1 cellular context compared by ENCODE assay signal in genomic region chr11:2509481-2510001, GRCh38.
TF ChIP-seq lines count a peak whose summit lies in the region.

No MANE protein-coding gene starts in this region.

TF ChIP-seq in IMR-90, 13 proteins besides CTCF, POLR2A, EP300 and RAD21 (continued from another document):
- no peak for TF ChIP-seq NFE2L2 (IDR thresholded peaks at IDR 0.05; ENCODE audit: low read depth, low read length)
- no peak for TF ChIP-seq MAZ (IDR thresholded peaks at IDR 0.05; ENCODE audit: borderline replicate concordance, low read depth, low read length)
- TF ChIP-seq SMC3 (IDR thresholded peaks at IDR 0.05; ENCODE audit: low read depth, low read length) = no peak
- TF ChIP-seq CEBPB (IDR thresholded peaks at IDR 0.05; ENCODE audit: low read depth, low read length) = no peak
- no peak for TF ChIP-seq BHLHE40 (IDR thresholded peaks at IDR 0.05; ENCODE audit: low read depth, low read length)
- no peak for TF ChIP-seq RFX5 (IDR thresholded peaks at IDR 0.05; ENCODE audit: low read depth, low read length)
- TF ChIP-seq MAFK (IDR thresholded peaks at IDR 0.05; ENCODE audit: low read depth, low read length) = no peak
- TF ChIP-seq FOS (IDR thresholded peaks at IDR 0.05; ENCODE audit: low read depth, low read length) = no peak
- TF ChIP-seq ELK1 (IDR thresholded peaks at IDR 0.05; ENCODE audit: borderline replicate concordance, low read depth, low read length) = no peak
- no peak for TF ChIP-seq MXI1 (IDR thresholded peaks at IDR 0.05; ENCODE audit: borderline replicate concordance, low read depth, low read length)
